11 cellular contexts compared by ENCODE assay signal in the genomic region with DNA sequence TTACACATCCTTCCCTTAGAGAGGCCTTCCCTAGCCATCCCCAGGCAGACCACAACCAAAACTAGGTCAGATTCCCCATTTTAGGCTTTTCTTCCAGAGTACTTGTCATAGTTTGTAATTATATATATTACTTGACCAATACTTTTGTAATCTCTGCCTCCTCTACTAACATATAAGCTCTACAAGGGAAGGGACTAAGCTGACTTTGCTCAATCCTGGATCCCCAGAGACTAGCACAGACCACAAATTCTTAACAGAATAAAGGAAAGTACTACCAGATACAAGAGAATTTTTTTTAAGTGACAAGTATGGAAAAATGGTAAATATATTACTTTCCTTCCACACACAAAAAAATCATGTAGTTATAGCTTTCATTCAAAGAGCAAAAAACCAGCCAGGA. TPM values are rescaled to one million over a fixed set of nuclear protein-coding genes. Genes with fewer than 3 reads are reported as not detected.
DNase-seq lines count a peak whose midpoint lies in the region; ATAC-seq, FAIRE-seq and TF ChIP-seq lines count a peak whose summit lies in the region.
"Had no signal": no experiment of that assay in that cellular context is flagged by ENCODE, and none has a peak within 500 bp of the region (broad histone marks: within the 10 kb centered on the region; RNA-seq: fewer than 3 reads in every experiment).

No MANE protein-coding gene starts in this region.

- intact Hi-C loops in CD8-positive, alpha-beta T cell (cut with DNase I, micrococcal nuclease) = loop anchor here (2.0 to 5.0 kb wide), 7 partner anchors 45 to 903 kb away; partner anchors contain the start of genes AGO3 (in 2 of the 2), AGO1 (in 1 of the 2), KIAA0319L (in 1 of the 2) and NCDN (in 1 of the 2)

- H3K27me3 Mint-ChIP-seq in CD8-positive, alpha-beta T cell (ENCODE audit: low read depth) = no peaks in the 10 kb centered on the region
- no peaks in the 10 kb centered on the region for H3K27me3 Mint-ChIP-seq in IgD-negative memory B cell
- no peaks in the 10 kb centered on the region for H3K27me3 Mint-ChIP-seq in nephron (ENCODE audit: low read depth)

- no peak for TF ChIP-seq CTCF in CD8-positive, alpha-beta T cell (IDR thresholded peaks at IDR 0.05)
- no peak for TF ChIP-seq CTCF in cardiac fibroblast (IDR thresholded peaks at IDR 0.05; ENCODE audit: low read depth, low read length)
- TF ChIP-seq CTCF in nephron (IDR thresholded peaks at IDR 0.05; ENCODE audit: unreplicated experiment in 3 of 3) = no peak

- CTCF ChIA-PET in CD8-positive, alpha-beta T cell (lab: Charles Lee) = interaction anchor here (0.8 to 2.1 kb wide), 5 partner anchors 12 to 422 kb away, joined by 3 to 5 read pairs (median 4); no protein-coding TSS in a partner anchor

- ATAC-seq in CD8-positive, alpha-beta T cell = no peak

- no peaks in the 10 kb centered on the region for H3K9me3 ChIP-seq in CD8-positive, alpha-beta T cell (ENCODE audit: low read length)
- H3K9me3 ChIP-seq: Peyer's patch had no signal

- H3K9me3 Mint-ChIP-seq in CD8-positive, alpha-beta T cell = peaks cover 9% of the 10 kb centered on the region
- H3K9me3 Mint-ChIP-seq in IgD-negative memory B cell (peaks cover 4 to 5% (median 4%) of the 10 kb centered on the region in 3 donors), nephron (peaks cover 7% of the 10 kb centered on the region)

- no peaks in the 10 kb centered on the region for H3K36me3 ChIP-seq in CD8-positive, alpha-beta T cell (ENCODE audit: insufficient read depth, low read length)
- H3K36me3 ChIP-seq: Peyer's patch had no signal

- FAIRE-seq in RCC 7860 (lab: Jason Lieb, UNC) = no peak
- FAIRE-seq: G401.6 had no signal

- H3K4me3 Mint-ChIP-seq in CD8-positive, alpha-beta T cell = peak overlapping the region; percentile 99
- H3K4me3 Mint-ChIP-seq in IgD-negative memory B cell = peak overlapping the region; percentile 96 to 100 (median 100)
- peak overlapping the region; percentile 94 to 97 (median 95) for H3K4me3 Mint-ChIP-seq in nephron

- in situ Hi-C loops in G401 (cut with HindIII; ENCODE audit: low sequenced_read_pairs) = no loop called here

- peak overlapping the region; percentile 97 for H3K4me3 ChIP-seq in CD8-positive, alpha-beta T cell (ENCODE audit: low read depth, low read length)
- H3K4me3 ChIP-seq in cardiac fibroblast (replicated peaks in 1 of 2; ENCODE audit: low read depth in 2 of 2, low read length in 2 of 2) = peak overlapping the region in 1 of 2 donors; percentile 94

- H3K27me3 ChIP-seq in CD8-positive, alpha-beta T cell (ENCODE audit: insufficient read depth, low read length) = no peaks in the 10 kb centered on the region
- H3K27me3 ChIP-seq: Peyer's patch had no signal

- peaks cover 25% of the 10 kb centered on the region for H3K4me1 ChIP-seq in CD8-positive, alpha-beta T cell (ENCODE audit: insufficient read depth, low read length)

- POLR2A ChIA-PET in CD8-positive, alpha-beta T cell (lab: Charles Lee) = interaction anchor here (0.7 to 3.1 kb wide), 2 partner anchors 44 to 1287 kb away, joined by 4 to 12 read pairs; partner anchors contain the start of gene TMEM35B

- no peak for DNase-seq in CD8-positive, alpha-beta T cell
- peak; percentile 18 to 52 for DNase-seq in cardiac fibroblast (ENCODE audit: low read depth in 2 of 2)
- DNase-seq in RCC 7860 (ENCODE audit: low spot score) = no peak
- DNase-seq in G401 (ENCODE audit: low spot score) = no peak
- no peak for DNase-seq in T-helper 9 cell
- DNase-seq in NOMO-1 treated with DMSO at 0.1 percent for 48 hours (lab: John Stamatoyannopoulos, UW; ENCODE audit: unreplicated experiment) = no peak
- DNase-seq: NCI-H1105, Peyer's patch had no signal

- peaks cover 36% of the 10 kb centered on the region for H3K36me3 Mint-ChIP-seq in CD8-positive, alpha-beta T cell
- H3K36me3 Mint-ChIP-seq in IgD-negative memory B cell (peaks cover 15% of the 10 kb centered on the region), nephron (ENCODE audit: low read depth) (peaks cover 25% of the 10 kb centered on the region)

- H3K27ac Mint-ChIP-seq in CD8-positive, alpha-beta T cell = peak overlapping the region; percentile 98
- H3K27ac Mint-ChIP-seq in IgD-negative memory B cell = peak overlapping the region in 2 of 3 donors; percentile 92 to 94
- peak overlapping the region; percentile 18 to 100 (median 99) for H3K27ac Mint-ChIP-seq in nephron

- no peak overlapping the region for H3K27ac ChIP-seq in CD8-positive, alpha-beta T cell (ENCODE audit: low read depth, low read length)

- H3K4me1 Mint-ChIP-seq in CD8-positive, alpha-beta T cell (ENCODE audit: low read depth) = peaks cover 54% of the 10 kb centered on the region
- H3K4me1 Mint-ChIP-seq in IgD-negative memory B cell (peaks cover 23 to 37% (median 32%) of the 10 kb centered on the region in 3 donors), nephron (peaks cover 33% of the 10 kb centered on the region)

RNA-seq across cellular contexts. Expression of gene ZMYM6, which starts 2.0 kb away (rescaled TPM):
- total RNA-seq in CD8-positive, alpha-beta T cell = 10 to 100 TPM; 24.8 to 27.9 TPM
- 11.3 TPM for polyA plus RNA-seq in IgD-negative memory B cell
- total RNA-seq in G401 (2014; rRNA removed; shearing (Covaris generic)) = 3.9 and 5.0 TPM in 2 replicates

RNA-seq across cellular contexts. Expression of gene TMEM35B, which starts 44.6 kb away (rescaled TPM):
- total RNA-seq in CD8-positive, alpha-beta T cell = 1 to 10 TPM; 1.0 to 2.6 TPM
- polyA plus RNA-seq in IgD-negative memory B cell = 70.7 TPM
- 49.2 and 73.3 TPM in 2 replicates for total RNA-seq in G401 (2014; rRNA removed; shearing (Covaris generic))

RNA-seq across cellular contexts. Expression of gene ZMYM1, which starts 49.4 kb away (rescaled TPM):
- total RNA-seq in CD8-positive, alpha-beta T cell = 1 to 10 TPM; 3.7 to 6.0 TPM
- polyA plus RNA-seq in IgD-negative memory B cell = 17.2 TPM
- total RNA-seq in G401 (2014; rRNA removed; shearing (Covaris generic)) = 18.8 and 30.2 TPM in 2 replicates

Comparison
In these comparisons a context has a peak if more than half of its experiments do, and no peak if none do; other contexts are left out.
1. DNase-seq: peak in cardiac fibroblast (2 of 2); none in CD8-positive, alpha-beta T cell (0 of 7), RCC 7860 (single experiment), G401 (single experiment), T-helper 9 cell (single experiment) and NOMO-1 treated with DMSO at 0.1 percent for 48 hours (single experiment).
2. RNA of gene TMEM35B, which starts 44.6 kb away (total RNA-seq): 49.2 to 73.3 TPM in G401; 1.0 to 2.6 TPM in CD8-positive, alpha-beta T cell; every median in the first group is over 10 times any median in the second.
3. Peak in every context shown above with its lines, with median percentiles within 50 percentile points of each other: H3K27ac Mint-ChIP-seq and H3K4me3 Mint-ChIP-seq.